8 cellular contexts compared by ENCODE assay signal in the genomic region with DNA sequence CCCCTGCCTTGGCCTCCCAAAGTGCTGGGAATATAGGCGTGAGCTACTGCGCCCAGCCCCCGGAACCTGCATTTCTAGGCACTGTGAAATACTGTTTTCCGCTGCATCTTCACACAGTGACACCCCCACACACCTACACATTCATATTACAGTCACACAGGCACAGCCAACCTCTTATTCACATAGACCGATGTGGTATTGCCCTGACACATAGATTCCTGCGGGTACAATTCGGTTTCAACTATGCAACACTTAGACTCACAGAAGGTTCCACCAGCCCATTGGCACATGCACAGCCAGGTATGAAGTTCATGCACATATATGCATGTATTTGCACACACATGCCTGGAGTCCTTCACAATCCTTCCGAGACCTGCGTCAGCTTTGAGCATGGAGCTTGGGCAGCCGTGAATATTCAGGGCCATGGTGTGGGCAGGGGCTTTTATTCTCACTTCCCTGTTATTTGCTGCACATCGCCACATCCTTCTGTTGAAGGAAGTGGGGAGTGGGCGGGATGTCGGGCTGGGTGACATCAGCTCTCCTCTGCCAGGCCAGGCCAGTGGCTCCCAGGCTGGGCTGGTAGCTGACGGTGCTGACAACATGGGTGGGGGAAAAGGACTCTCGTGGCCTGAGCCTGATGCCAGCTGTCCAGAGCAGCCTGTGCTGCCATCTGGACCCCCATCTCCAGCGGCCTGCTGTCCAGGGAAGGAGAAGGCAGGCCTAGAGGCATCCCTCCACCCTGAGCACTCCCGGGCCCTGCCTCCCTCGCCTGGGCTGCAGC. TPM values are rescaled to one million over a fixed set of nuclear protein-coding genes. Genes with fewer than 3 reads are reported as not detected.
DNase-seq lines count a peak whose midpoint lies in the region; ATAC-seq and TF ChIP-seq lines count a peak whose summit lies in the region.

No MANE protein-coding gene starts in this region.

- H3K9me2 ChIP-seq in DOHH2 (replicated peaks; ENCODE audit: control insufficient read depth, low read length) (no peaks in the 10 kb centered on the region), OCI-LY7 (ENCODE audit: insufficient read depth, low read length) (no peaks in the 10 kb centered on the region)

- H3K27ac Mint-ChIP-seq in neural crest cell (ENCODE audit: unreplicated experiment), result no peak overlapping the region
- no peak overlapping the region for H3K27ac Mint-ChIP-seq in chondrocyte (ENCODE audit: unreplicated experiment)

- no peak for ATAC-seq in GM18861 (IDR thresholded peaks at IDR 0.05; ENCODE audit: unreplicated experiment)

- H3K4me3 Mint-ChIP-seq in neural crest cell, result peak overlapping the region; percentile 55
- H3K4me3 Mint-ChIP-seq in chondrocyte (ENCODE audit: unreplicated experiment), result no peak overlapping the region

- peak overlapping the region; percentile 89 for H3K4me2 ChIP-seq in DOHH2 (ENCODE audit: low read length)
- peak overlapping the region; percentile 71 for H3K4me2 ChIP-seq in OCI-LY7 (ENCODE audit: low read length)

- no peaks in the 10 kb centered on the region for H3K9me3 Mint-ChIP-seq in neural crest cell
- H3K9me3 Mint-ChIP-seq in chondrocyte (ENCODE audit: low read depth), result no peaks in the 10 kb centered on the region

- intact Hi-C loops in OCI-LY7 (cut with micrococcal nuclease; ENCODE audit: unreplicated experiment), result loop anchor here (5.0 to 10.0 kb wide), 3 partner anchors 94 to 304 kb away; a partner anchor contains a TSS

- H3F3A ChIP-seq in DOHH2 (ENCODE audit: control insufficient read depth, insufficient read depth), result peaks cover 58% of the 10 kb centered on the region

- H4K20me1 ChIP-seq in DOHH2 (ENCODE audit: control insufficient read depth, insufficient read depth, low read depth, low read length) (no peaks in the 10 kb centered on the region), OCI-LY7 (ENCODE audit: insufficient read depth, low read length) (no peaks in the 10 kb centered on the region)

- H3K27me3 ChIP-seq in DOHH2 (ENCODE audit: control insufficient read depth, low read length), result no peaks in the 10 kb centered on the region

- POLR2A ChIA-PET in OCI-LY7 (lab: Charles Lee), result interaction anchor here (0.5 to 5.8 kb wide), 3 partner anchors 9 to 685 kb away, joined by 3 to 60 read pairs (median 4); no protein-coding TSS in a partner anchor

- H3K27me3 Mint-ChIP-seq in neural crest cell (ENCODE audit: low read depth) (peaks cover 57% of the 10 kb centered on the region), chondrocyte (ENCODE audit: low read depth) (peaks cover 2% of the 10 kb centered on the region)

- H3K79me2 ChIP-seq in DOHH2 (ENCODE audit: control insufficient read depth, low read length) (peaks cover 15% of the 10 kb centered on the region), OCI-LY7 (ENCODE audit: insufficient read depth, low read depth, low read length) (peaks cover 26% of the 10 kb centered on the region; the same call in 1 of the 2 replicates)

- H3K36me3 ChIP-seq in DOHH2 (ENCODE audit: control insufficient read depth, low read length) (peaks cover 12% of the 10 kb centered on the region), OCI-LY7 (ENCODE audit: insufficient read depth, low read length) (peaks cover 10% of the 10 kb centered on the region; the same call in 1 of the 2 replicates)

- no peaks in the 10 kb centered on the region for H3K9me3 ChIP-seq in DOHH2 (ENCODE audit: control insufficient read depth, insufficient read depth, low read length)
- no peaks in the 10 kb centered on the region; the same call in 1 of the 2 replicates for H3K9me3 ChIP-seq in OCI-LY7 (ENCODE audit: low read length)

- no TSS peak for BruUV-seq in OCI-LY7 (replicated peaks; lab: Mats Ljungman, UMichigan)

- in situ Hi-C loops in ACHN (cut with HindIII; ENCODE audit: low pct_ligation_motif_present, low pct_unique_long_range_greater_than_20kb, low sequenced_read_pairs), result no loop called here

- H3K4me1 Mint-ChIP-seq in neural crest cell (peaks cover 20% of the 10 kb centered on the region), chondrocyte (ENCODE audit: low read depth) (peaks cover 16% of the 10 kb centered on the region)

- peaks cover 94% of the 10 kb centered on the region for H3K4me1 ChIP-seq in DOHH2 (ENCODE audit: control insufficient read depth, low read length)
- peaks cover 94% of the 10 kb centered on the region for H3K4me1 ChIP-seq in OCI-LY7 (ENCODE audit: insufficient read depth, low read length, poor library complexity, severe bottlenecking)

- no peak overlapping the region for H2AFZ ChIP-seq in OCI-LY7 (ENCODE audit: low read length)

- CTCF ChIA-PET in OCI-LY7 (lab: Charles Lee; ENCODE audit: unreplicated experiment), result interaction anchor here (0.6 kb wide), 2 partner anchors 14 to 15 kb away, joined by 3 read pairs; no protein-coding TSS in a partner anchor

- DNase-seq in OCI-LY7 (ENCODE audit: low spot score) (peak; percentile 81), neural crest cell (ENCODE audit: low read depth, low spot score) (no peak), ACHN (no peak), chondrocyte (ENCODE audit: low spot score) (no peak), HK-2 (ENCODE audit: unreplicated experiment) (no peak)
- DNase-seq in activated naive CD4-positive, alpha-beta T cell treated with anti-CD3 and anti-CD28 coated beads, Interleukin-2, amount 50 U/mL, for 16 hours, result peak; percentile 58

- H3K4me3 ChIP-seq in DOHH2 (ENCODE audit: low read length), result peak overlapping the region; percentile 67
- peak overlapping the region; percentile 54 for H3K4me3 ChIP-seq in OCI-LY7 (ENCODE audit: low read depth, low read length, poor library complexity, severe bottlenecking)

- H3K27ac ChIP-seq in DOHH2 (ENCODE audit: low read depth, low read length), result peak overlapping the region; percentile 96
- H3K27ac ChIP-seq in OCI-LY7 (ENCODE audit: low read depth, low read length, poor library complexity, severe bottlenecking), result peak overlapping the region; percentile 100

- no peaks in the 10 kb centered on the region for H3K36me3 Mint-ChIP-seq in neural crest cell (ENCODE audit: low read depth)
- H3K36me3 Mint-ChIP-seq in chondrocyte (ENCODE audit: low read depth), result no peaks in the 10 kb centered on the region

- no peak for TF ChIP-seq CTCF in DOHH2 (IDR thresholded peaks at IDR 0.05; ENCODE audit: low read depth, low read length, poor library complexity, severe bottlenecking)
- TF ChIP-seq CTCF in OCI-LY7 (conservative IDR thresholded peaks at IDR 0.05; ENCODE audit: low read length), result no peak
- no peak for TF ChIP-seq CTCF in neural crest cell (conservative IDR thresholded peaks at IDR 0.05)
- TF ChIP-seq CTCF in chondrocyte (IDR thresholded peaks at IDR 0.05), result no peak

RNA-seq across cellular contexts. Expression of a gene that starts 5.4 kb away (rescaled TPM):
- total RNA-seq in OCI-LY7 (2014; rRNA removed; shearing (Covaris generic)), result 332 and 345 TPM in 2 replicates
- total RNA-seq in OCI-LY7 (2022) (269 and 271 TPM in 2 replicates), neural crest cell (164 TPM in 2 replicates), chondrocyte (137 to 159 TPM (median 141 TPM) in 3 replicates)

RNA-seq across cellular contexts. Expression of a gene that starts 11.6 kb away (rescaled TPM):
- 9.4 and 16.4 TPM in 2 replicates for total RNA-seq in OCI-LY7 (2014; rRNA removed; shearing (Covaris generic))
- total RNA-seq in OCI-LY7 (2022) (42.4 and 45.1 TPM in 2 replicates), neural crest cell (1.5 and 2.1 TPM in 2 replicates), chondrocyte (16.8 to 18.9 TPM (median 18.8 TPM) in 3 replicates)

RNA-seq across cellular contexts. Expression of a gene that starts 28.3 kb away (rescaled TPM):
- total RNA-seq in OCI-LY7 (2014; rRNA removed; shearing (Covaris generic)), result 151 and 185 TPM in 2 replicates
- total RNA-seq in OCI-LY7 (2022) (214 and 216 TPM in 2 replicates), neural crest cell (100 and 103 TPM in 2 replicates), chondrocyte (94.4 to 132 TPM (median 104 TPM) in 3 replicates)

Comparison
In these comparisons a context has a peak if more than half of its experiments do, and no peak if none do; other contexts are left out.
1. DNase-seq: peak in OCI-LY7 (single experiment) and activated naive CD4-positive, alpha-beta T cell treated with anti-CD3 and anti-CD28 coated beads, Interleukin-2, amount 50 U/mL, for 16 hours (single experiment); none in neural crest cell (single experiment), ACHN (single experiment), chondrocyte (single experiment) and HK-2 (single experiment).